9 cellular contexts compared by ENCODE assay signal in genomic region chr3:194270627-194271458, GRCh38.
DNase-seq lines count a peak whose midpoint lies in the region; ATAC-seq and TF ChIP-seq lines count a peak whose summit lies in the region.
"Had no signal": no experiment of that assay in that cellular context is flagged by ENCODE, and none has a peak within 500 bp of the region (broad histone marks: within the 10 kb centered on the region; RNA-seq: fewer than 3 reads in every experiment).

No MANE protein-coding gene starts in this region.

- H3K4me1 Mint-ChIP-seq in brain, result peaks cover 56% of the 10 kb centered on the region

- H3K4me3 Mint-ChIP-seq in brain, result peak overlapping the region in 1 of 5 experiments; percentile 12

- peaks cover 18% of the 10 kb centered on the region for H3K27me3 Mint-ChIP-seq in brain

- no peak for ATAC-seq in GM18511 (IDR thresholded peaks at IDR 0.05; ENCODE audit: unreplicated experiment)

- DNase-seq in GM03348 (ENCODE audit: low spot score), result peak; percentile 49
- DNase-seq in hypothalamus (lab: John Stamatoyannopoulos, UW), result peak; percentile 45 to 98 (median 92)
- DNase-seq in retinal pigment epithelial cell (ENCODE audit: low read depth), result peak; percentile 85
- no peak for DNase-seq in NCI-H146 treated with DMSO at 0.1 percent for 48 hours (lab: John Stamatoyannopoulos, UW; ENCODE audit: unreplicated experiment)
- no peak for DNase-seq in NCI-H2081 (lab: John Stamatoyannopoulos, UW)
- DNase-seq in NCI-H1436 treated with DMSO at 0.1 percent for 48 hours (lab: John Stamatoyannopoulos, UW), result no peak
- DNase-seq: stimulated activated CD4-positive, alpha-beta T cell treated with anti-CD3 and anti-CD28 coated beads, Interleukin-12 subunit alpha, Interleukin-12 subunit beta, amount 100 ng/mL, for 4 hours had no signal

- no peak overlapping the region for H3K4me3 ChIP-seq in retinal pigment epithelial cell (ENCODE audit: low read length)

- H3K36me3 Mint-ChIP-seq in brain, result no peaks in the 10 kb centered on the region

- TF ChIP-seq CTCF in brain (conservative IDR thresholded peaks at IDR 0.05) (no peak), retinal pigment epithelial cell (conservative IDR thresholded peaks at IDR 0.05; ENCODE audit: low read depth, low read length) (no peak)

- H3K9me3 Mint-ChIP-seq in brain, result peaks cover 0 to 12% (median 0%) of the 10 kb centered on the region in 5 experiments

- peak overlapping the region; percentile 30 to 82 (median 76) for H3K27ac Mint-ChIP-seq in brain

Comparison
In these comparisons a context has a peak if more than half of its experiments do, and no peak if none do; other contexts are left out.
1. DNase-seq: peak in GM03348 (single experiment), hypothalamus (51 of 51) and retinal pigment epithelial cell (single experiment); none in NCI-H146 treated with DMSO at 0.1 percent for 48 hours (single experiment), NCI-H2081 (0 of 2) and NCI-H1436 treated with DMSO at 0.1 percent for 48 hours (single experiment).